10 cellular contexts compared by ENCODE assay signal in the genomic region with DNA sequence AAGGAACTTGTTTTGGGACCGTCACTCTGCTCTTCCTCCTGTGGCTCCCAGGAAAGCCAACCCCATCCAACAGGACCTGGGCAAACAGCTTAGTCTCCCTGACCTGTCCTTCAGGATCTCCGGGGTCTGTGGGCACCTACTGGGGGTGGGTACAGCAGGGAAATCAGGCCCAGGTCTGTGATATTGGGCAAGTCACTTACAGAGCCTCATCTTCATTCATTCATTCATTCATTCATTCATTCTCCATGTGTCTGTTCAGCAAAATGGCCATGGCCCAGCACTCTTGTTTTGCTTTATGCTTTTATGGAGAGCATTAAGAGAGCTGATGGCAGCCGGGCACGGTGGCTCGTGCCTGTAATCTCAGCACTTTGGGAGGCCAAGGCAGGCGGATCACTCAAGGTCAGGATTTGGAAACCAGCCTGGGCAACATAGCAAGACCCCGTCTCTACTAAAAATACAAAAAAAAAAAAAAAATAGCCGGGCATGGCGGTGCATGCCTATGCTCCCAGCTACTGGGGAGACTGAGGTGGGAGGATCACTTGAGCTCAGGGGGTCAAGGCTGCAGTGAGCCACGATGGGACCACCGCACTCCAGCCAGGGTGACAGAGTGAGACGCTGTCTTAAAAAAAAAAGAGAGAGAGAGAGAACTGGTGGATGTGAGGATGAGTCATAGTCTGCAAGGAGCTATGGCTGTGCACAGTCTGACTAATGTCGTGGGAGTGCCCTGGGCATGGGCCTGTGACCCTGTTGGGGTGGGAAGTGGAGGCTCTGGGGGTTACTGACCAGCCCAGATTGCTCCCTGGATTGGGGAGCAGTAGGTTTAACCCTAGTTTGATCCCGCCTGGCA. TPM values are rescaled to one million over a fixed set of nuclear protein-coding genes. Genes with fewer than 3 reads are reported as not detected.
DNase-seq lines count a peak whose midpoint lies in the region; ATAC-seq and TF ChIP-seq lines count a peak whose summit lies in the region.
"Had no signal": no experiment of that assay in that cellular context is flagged by ENCODE, and none has a peak within 500 bp of the region (broad histone marks: within the 10 kb centered on the region; RNA-seq: fewer than 3 reads in every experiment).

No MANE protein-coding gene starts in this region.

- CTCF ChIA-PET in naive thymus-derived CD4-positive, alpha-beta T cell (lab: Charles Lee), result no interaction called here

- no peaks in the 10 kb centered on the region for H3K9me3 ChIP-seq in fibroblast of lung (ENCODE audit: control insufficient read depth, insufficient read depth, low read depth, low read length)
- no peaks in the 10 kb centered on the region for H3K9me3 ChIP-seq in naive thymus-derived CD4-positive, alpha-beta T cell (ENCODE audit: control insufficient read depth in 2 of 3, low read length in 3 of 3)

- H2AFZ ChIP-seq in fibroblast of lung (ENCODE audit: low read length), result no peak overlapping the region
- H2AFZ ChIP-seq: parathyroid adenoma had no signal

- peak; percentile 84 to 98 for ATAC-seq in activated naive CD4-positive, alpha-beta T cell treated with anti-CD3 and anti-CD28 coated beads, Interleukin-2, amount 50 U/mL, for 72 hours
- ATAC-seq in naive thymus-derived CD4-positive, alpha-beta T cell, result no peak

- peaks cover 5% of the 10 kb centered on the region for H3K79me2 ChIP-seq in fibroblast of lung (ENCODE audit: control insufficient read depth, insufficient read depth, low read length)
- H3K79me2 ChIP-seq: parathyroid adenoma had no signal

- intact Hi-C loops in naive thymus-derived CD4-positive, alpha-beta T cell (cut with micrococcal nuclease), result no loop called here

- H3K27ac Mint-ChIP-seq in activated naive CD4-positive, alpha-beta T cell treated with anti-CD3 and anti-CD28 coated beads, Interleukin-2, amount 50 U/mL, for 72 hours, result peak overlapping the region in 1 of 2 donors; percentile 22
- H3K27ac Mint-ChIP-seq in naive thymus-derived CD4-positive, alpha-beta T cell, result no peak overlapping the region
- H3K27ac Mint-ChIP-seq: CD4-positive, alpha-beta T cell had no signal

- no peaks in the 10 kb centered on the region for H3K9me3 Mint-ChIP-seq in activated naive CD4-positive, alpha-beta T cell treated with anti-CD3 and anti-CD28 coated beads, Interleukin-2, amount 50 U/mL, for 72 hours
- H3K9me3 Mint-ChIP-seq in naive thymus-derived CD4-positive, alpha-beta T cell, result no peaks in the 10 kb centered on the region
- H3K9me3 Mint-ChIP-seq: CD4-positive, alpha-beta T cell had no signal

- peaks cover 12% of the 10 kb centered on the region for H3K36me3 ChIP-seq in fibroblast of lung (ENCODE audit: control insufficient read depth, insufficient read depth, low read length)
- H3K36me3 ChIP-seq in naive thymus-derived CD4-positive, alpha-beta T cell (ENCODE audit: control insufficient read depth in 2 of 3, insufficient read depth in 3 of 3, low read length in 3 of 3), result no peaks in the 10 kb centered on the region

- no peak for DNase-seq in activated naive CD4-positive, alpha-beta T cell treated with anti-CD3 and anti-CD28 coated beads, Interleukin-2, amount 50 U/mL, for 72 hours (ENCODE audit: low spot score in 2 of 2)
- DNase-seq in activated naive CD4-positive, alpha-beta T cell treated with anti-CD3 and anti-CD28 coated beads, Interleukin-2, amount 50 U/mL, for 16 hours, result no peak
- DNase-seq in RPMI7951 (ENCODE audit: low read depth) (peak; percentile 91), fibroblast of lung (ENCODE audit: low read depth in 2 of 2) (peak; percentile 64 to 85), substantia nigra (lab: John Stamatoyannopoulos, UW) (peak in 1 of 49 donors; percentile 11), coronary artery (ENCODE audit: low spot score) (no peak), HT-29 (ENCODE audit: low spot score) (no peak)
- no peak for DNase-seq in naive thymus-derived CD4-positive, alpha-beta T cell
- DNase-seq: CD4-positive, alpha-beta T cell had no signal

- POLR2A ChIA-PET in naive thymus-derived CD4-positive, alpha-beta T cell (lab: Charles Lee), result no interaction called here

- H3K27me3 ChIP-seq in fibroblast of lung (ENCODE audit: control insufficient read depth, insufficient read depth, low read length), result no peaks in the 10 kb centered on the region
- no peaks in the 10 kb centered on the region for H3K27me3 ChIP-seq in naive thymus-derived CD4-positive, alpha-beta T cell (ENCODE audit: control insufficient read depth in 2 of 2, insufficient read depth in 2 of 2, low read length in 2 of 2)

- H3K4me1 Mint-ChIP-seq in naive thymus-derived CD4-positive, alpha-beta T cell, result no peaks in the 10 kb centered on the region

- H3K27ac ChIP-seq in fibroblast of lung (ENCODE audit: insufficient read depth, low read length), result no peak overlapping the region
- H3K27ac ChIP-seq in substantia nigra (ENCODE audit: low read depth, low read length, poor library complexity, severe bottlenecking), result peak overlapping the region; percentile 8
- H3K27ac ChIP-seq in coronary artery, result no peak overlapping the region
- no peak overlapping the region for H3K27ac ChIP-seq in naive thymus-derived CD4-positive, alpha-beta T cell (ENCODE audit: low read depth, low read length)
- H3K27ac ChIP-seq: parathyroid adenoma had no signal

- no peak overlapping the region for H3K9ac ChIP-seq in fibroblast of lung (ENCODE audit: insufficient read depth, low read length)
- H3K9ac ChIP-seq: parathyroid adenoma had no signal

- H3K27me3 Mint-ChIP-seq in naive thymus-derived CD4-positive, alpha-beta T cell, result no peaks in the 10 kb centered on the region
- H3K27me3 Mint-ChIP-seq: CD4-positive, alpha-beta T cell had no signal

- no peaks in the 10 kb centered on the region for H4K20me1 ChIP-seq in fibroblast of lung (ENCODE audit: control insufficient read depth, extremely low read depth, insufficient read depth, low read length)

- H3K4me3 ChIP-seq in fibroblast of lung (replicated peaks in 1 of 4; ENCODE audit: control extremely low read depth in 1 of 4, insufficient read depth in 1 of 4, low read depth in 3 of 4, low read length in 4 of 4) (no peak overlapping the region), coronary artery (no peak overlapping the region)
- no peak overlapping the region for H3K4me3 ChIP-seq in naive thymus-derived CD4-positive, alpha-beta T cell (ENCODE audit: low read length)

- H3K36me3 Mint-ChIP-seq in activated naive CD4-positive, alpha-beta T cell treated with anti-CD3 and anti-CD28 coated beads, Interleukin-2, amount 50 U/mL, for 72 hours, result no peaks in the 10 kb centered on the region
- no peaks in the 10 kb centered on the region for H3K36me3 Mint-ChIP-seq in naive thymus-derived CD4-positive, alpha-beta T cell

- H3K4me1 ChIP-seq in fibroblast of lung (ENCODE audit: control insufficient read depth, extremely low read depth, insufficient read depth, low read length), result peaks cover 8% of the 10 kb centered on the region
- H3K4me1 ChIP-seq in naive thymus-derived CD4-positive, alpha-beta T cell (ENCODE audit: control insufficient read depth in 2 of 2, insufficient read depth in 2 of 2, low read length in 2 of 2), result no peaks in the 10 kb centered on the region
- H3K4me1 ChIP-seq: parathyroid adenoma had no signal

- no peak for TF ChIP-seq CTCF in fibroblast of lung (conservative IDR thresholded peaks at IDR 0.05 in 1 of 2, IDR thresholded peaks at IDR 0.05 in 1 of 2; ENCODE audit: low read depth in 1 of 2, low read length in 2 of 2)
- no peak for TF ChIP-seq CTCF in coronary artery (IDR thresholded peaks at IDR 0.05)

- no peak overlapping the region for H3K4me3 Mint-ChIP-seq in naive thymus-derived CD4-positive, alpha-beta T cell
- H3K4me3 Mint-ChIP-seq: CD4-positive, alpha-beta T cell had no signal

- peak overlapping the region; percentile 25 for H3K4me2 ChIP-seq in fibroblast of lung (ENCODE audit: extremely low read depth, insufficient read depth, low read length)

RNA-seq across cellular contexts. Expression of gene CLIP2, which starts 54.3 kb away (rescaled TPM):
- 1 to 10 TPM in 1 of 2 donors, under 1 TPM in 1; 0.89 to 1.1 TPM for total RNA-seq in activated naive CD4-positive, alpha-beta T cell treated with anti-CD3 and anti-CD28 coated beads, Interleukin-2, amount 50 U/mL, for 72 hours
- total RNA-seq in RPMI7951 (2014; rRNA removed; shearing (Covaris generic)), result 7.8 and 12.0 TPM in 2 replicates
- total RNA-seq in fibroblast of lung, result 58.3 and 77.8 TPM in 2 replicates
- polyA plus RNA-seq in fibroblast of lung, result 9.6 and 13.1 TPM in 2 replicates
- polyA plus RNA-seq in fibroblast of lung (2012), result 35.3 and 55.2 TPM in 2 replicates
- 44.8 and 58.9 TPM in 2 replicates for polyA minus RNA-seq in fibroblast of lung (ENCODE audit: low replicate concordance)
- 10 to 100 TPM in 1 of 5 experiments, 1 to 10 TPM in 4; 1.1 to 11.4 (median 3.1) TPM for total RNA-seq in naive thymus-derived CD4-positive, alpha-beta T cell
- polyA plus RNA-seq in naive thymus-derived CD4-positive, alpha-beta T cell, result under 1 TPM; 0.02 to 0.61 TPM
- 13.5 and 14.0 TPM in 2 replicates for total RNA-seq in HT-29 (2014; rRNA removed; shearing (Covaris generic))

Comparison
In these comparisons a context has a peak if more than half of its experiments do, and no peak if none do; other contexts are left out.
1. DNase-seq: peak in RPMI7951 (single experiment) and fibroblast of lung (2 of 2); none in activated naive CD4-positive, alpha-beta T cell treated with anti-CD3 and anti-CD28 coated beads, Interleukin-2, amount 50 U/mL, for 72 hours (0 of 2), activated naive CD4-positive, alpha-beta T cell treated with anti-CD3 and anti-CD28 coated beads, Interleukin-2, amount 50 U/mL, for 16 hours (single experiment), coronary artery (single experiment), naive thymus-derived CD4-positive, alpha-beta T cell (0 of 9) and HT-29 (single experiment).